In the genomic region with DNA sequence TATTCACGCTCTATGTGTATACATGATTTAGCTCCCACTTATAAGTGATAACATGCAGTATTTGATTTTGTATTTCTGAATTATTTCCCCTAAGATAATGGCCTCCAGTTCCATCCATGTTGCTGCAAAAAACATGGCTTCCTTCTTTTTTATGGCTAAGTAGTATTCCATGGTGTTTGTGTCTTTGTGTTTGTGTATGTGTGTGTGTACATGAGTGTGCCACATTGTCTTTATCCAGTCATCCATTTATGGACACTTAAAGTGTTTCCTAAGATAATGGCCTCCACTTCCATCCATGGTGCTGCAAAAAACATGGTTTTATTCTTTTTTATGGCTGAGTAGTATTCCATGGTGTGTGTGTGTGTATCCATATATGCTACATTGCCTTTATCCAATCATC, we compare ENCODE assay signal across 27 cellular contexts. TPM values are rescaled to one million over a fixed set of nuclear protein-coding genes. Genes with fewer than 3 reads are reported as not detected.
DNase-seq lines count a peak whose midpoint lies in the region; ATAC-seq, FAIRE-seq and TF ChIP-seq lines count a peak whose summit lies in the region.
"Had no signal": no experiment of that assay in that cellular context is flagged by ENCODE, and none has a peak within 500 bp of the region (broad histone marks: within the 10 kb centered on the region; RNA-seq: fewer than 3 reads in every experiment).

No MANE protein-coding gene starts in this region.

- no peak for ATAC-seq in activated T-cell treated with anti-CD3 and anti-CD28 coated beads, Interleukin-2, amount 50 U/mL, for 72 hours (replicated peaks in 1 of 2)
- ATAC-seq in WTC11, result no peak
- no peak for ATAC-seq in memory B cell (ENCODE audit: low read depth)
- ATAC-seq in HG02970 (IDR thresholded peaks at IDR 0.05; ENCODE audit: low FRiP score, unreplicated experiment), result no peak
- ATAC-seq: A549; CD8-positive, alpha-beta T cell; Panc1 had no signal

- H3K36me3 Mint-ChIP-seq in activated T-cell treated with anti-CD3 and anti-CD28 coated beads, Interleukin-2, amount 50 U/mL, for 72 hours (ENCODE audit: insufficient read depth in 2 of 2), result peaks cover 15 to 31% of the 10 kb centered on the region in 2 donors
- H3K36me3 Mint-ChIP-seq in WTC11 (peaks cover 3% of the 10 kb centered on the region), memory B cell (peaks cover 36% of the 10 kb centered on the region)

- CTCF ChIA-PET in WTC11 (lab: Charles Lee), result interaction anchor here (1.0 kb wide), 1 partner anchor 27 kb away, joined by 3 read pairs; no protein-coding TSS in a partner anchor
- CTCF ChIA-PET in RWPE1 (lab: Yijun Ruan, JAX), result no interaction called here

- no peak overlapping the region for H3K4me3 Mint-ChIP-seq in activated T-cell treated with anti-CD3 and anti-CD28 coated beads, Interleukin-2, amount 50 U/mL, for 72 hours
- H3K4me3 Mint-ChIP-seq in WTC11 (no peak overlapping the region), memory B cell (no peak overlapping the region)
- H3K4me3 Mint-ChIP-seq: CD8-positive, alpha-beta T cell had no signal

- H3K4me1 Mint-ChIP-seq in activated T-cell treated with anti-CD3 and anti-CD28 coated beads, Interleukin-2, amount 50 U/mL, for 72 hours (ENCODE audit: low read depth), result peaks cover 87% of the 10 kb centered on the region
- H3K4me1 Mint-ChIP-seq in WTC11 (peaks cover 16% of the 10 kb centered on the region), memory B cell (peaks cover 44% of the 10 kb centered on the region)

- peak; percentile 73 for FAIRE-seq in GM12891 (lab: Jason Lieb, UNC)
- FAIRE-seq: A549, G401.6 had no signal

- POLR2A ChIA-PET in WTC11 (lab: Charles Lee), result no interaction called here
- POLR2A ChIA-PET in RWPE1 (lab: Yijun Ruan, JAX; ENCODE audit: low non-redundant PET), result no interaction called here

- no peak for TF ChIP-seq POLR2A in GM12891 (IDR thresholded peaks at IDR 0.05; ENCODE audit: low read depth, low read length)

- TF ChIP-seq CTCF in WTC11 (IDR thresholded peaks at IDR 0.05) (no peak), RWPE1 (conservative IDR thresholded peaks at IDR 0.05; ENCODE audit: low read depth) (no peak)

- no peak overlapping the region for H3K27ac ChIP-seq in RWPE1
- H3K27ac ChIP-seq: A549; BLaER1 treated with 17β-estradiol and CSF1 and Interleukin-3, amounts not matched to agents 10 nM and 100 nM; HL-60; SK-N-MC had no signal

- no peak for DNase-seq in activated T-cell treated with anti-CD3 and anti-CD28 coated beads, Interleukin-2, amount 50 U/mL, for 72 hours
- no peak for DNase-seq in activated T-cell treated with anti-CD3 and anti-CD28 coated beads, Interleukin-2, amount 50 U/mL, for 48 hours
- no peak for DNase-seq in GM12891 (ENCODE audit: insufficient read length, low spot score)
- no peak for DNase-seq in WTC11 (ENCODE audit: low spot score)
- DNase-seq in memory B cell (ENCODE audit: low spot score in 2 of 2), result no peak
- DNase-seq in NCI-H1436 treated with DMSO at 0.1 percent for 48 hours (lab: John Stamatoyannopoulos, UW), result no peak
- no peak for DNase-seq in RWPE1 (ENCODE audit: low spot score)
- DNase-seq: AML-193; Caco-2; CD8-positive, alpha-beta T cell; GOT3; NCI-H1048; NCI-H1417; NCI-H1694 treated with DMSO at 0.1 percent for 48 hours; NCI-H2081; NCI-H226; NCI-H510A; NCI-H69; SHP77 treated with DMSO at 0.1 percent for 48 hours had no signal

- peaks cover 5 to 6% of the 10 kb centered on the region in 2 donors for H3K9me3 Mint-ChIP-seq in activated T-cell treated with anti-CD3 and anti-CD28 coated beads, Interleukin-2, amount 50 U/mL, for 72 hours
- peaks cover 9% of the 10 kb centered on the region for H3K9me3 Mint-ChIP-seq in WTC11
- peaks cover 14% of the 10 kb centered on the region for H3K9me3 Mint-ChIP-seq in memory B cell

- H3K27ac Mint-ChIP-seq in activated T-cell treated with anti-CD3 and anti-CD28 coated beads, Interleukin-2, amount 50 U/mL, for 72 hours, result peak overlapping the region; percentile 72
- H3K27ac Mint-ChIP-seq in WTC11 (no peak overlapping the region), memory B cell (peak overlapping the region; percentile 72)
- H3K27ac Mint-ChIP-seq: CD8-positive, alpha-beta T cell had no signal

- no peaks in the 10 kb centered on the region for H3K27me3 Mint-ChIP-seq in activated T-cell treated with anti-CD3 and anti-CD28 coated beads, Interleukin-2, amount 50 U/mL, for 72 hours (ENCODE audit: low read depth)
- H3K27me3 Mint-ChIP-seq in WTC11 (ENCODE audit: low read depth) (no peaks in the 10 kb centered on the region), memory B cell (no peaks in the 10 kb centered on the region)
- H3K27me3 Mint-ChIP-seq: IgD-negative memory B cell had no signal

TF ChIP-seq in GM12891, 5 proteins besides CTCF, POLR2A, EP300 and RAD21:
- TF ChIP-seq SPI1 (IDR thresholded peaks at IDR 0.05; ENCODE audit: low read depth, low read length), result no peak

TF ChIP-seq in WTC11, 78 proteins besides CTCF, POLR2A, EP300 and RAD21:
- 0 out of 2 replicates have a peak, but pooled peaks have one; percentile 8 for TF ChIP-seq GTF2I (CRISPR knock-in tag; conservative IDR thresholded peaks at IDR 0.05)
- no peak for TF ChIP-seq IRF2 (CRISPR knock-in tag; IDR thresholded peaks at IDR 0.05; ENCODE audit: borderline replicate concordance, low read depth)

RNA-seq across cellular contexts. Expression of a gene that starts 25.1 kb away (rescaled TPM):
- 10 to 100 TPM; 94.0 to 97.7 TPM for total RNA-seq in activated T-cell treated with anti-CD3 and anti-CD28 coated beads, Interleukin-2, amount 50 U/mL, for 72 hours
- polyA plus RNA-seq in GM12891 (2012; ENCODE audit: low read depth, missing spikeins), result 39.4 TPM
- total RNA-seq in WTC11 (2021), result 25.4 to 37.2 TPM (median 27.8 TPM) in 3 replicates
